1 cellular context compared by ENCODE assay signal in the genomic region with DNA sequence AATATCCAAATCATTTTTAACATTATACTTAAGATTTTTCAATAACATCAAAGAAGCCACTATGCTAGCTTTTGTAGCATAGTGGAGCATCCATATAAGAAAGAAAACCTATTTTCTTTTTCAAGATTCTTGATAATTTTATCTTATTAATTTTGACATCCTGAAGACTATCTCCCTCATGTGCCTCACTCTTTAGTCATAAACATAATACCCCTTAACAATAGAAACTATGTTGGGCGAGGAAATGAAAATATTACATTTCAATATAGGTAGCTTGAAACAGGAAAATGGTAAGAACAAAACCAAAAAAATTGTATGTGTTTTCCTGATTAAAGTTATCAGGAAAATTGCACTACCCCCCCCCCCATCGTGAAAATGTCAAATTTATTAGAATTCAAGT.
TF ChIP-seq lines count a peak whose summit lies in the region.

No MANE protein-coding gene starts in this region.

TF ChIP-seq in endothelial cell of umbilical vein, 7 proteins besides CTCF, POLR2A, EP300 and RAD21 (continued from another document):
- TF ChIP-seq GATA2 (IDR thresholded peaks at IDR 0.05; ENCODE audit: insufficient read depth, insufficient read length, low read depth, low read length), result peak; percentile 64
- no peak for TF ChIP-seq JUN (IDR thresholded peaks at IDR 0.05; ENCODE audit: borderline replicate concordance, insufficient read depth, insufficient read length, low read depth)
TF ChIP-seq in endothelial cell of umbilical vein: peak in this region for 2.
